ENCODE assay signal across 1 cellular context in genomic region chr19:3509566-3509989, GRCh38.
TF ChIP-seq lines count a peak whose summit lies in the region.

No MANE protein-coding gene starts in this region.

TF ChIP-seq in GM12878, 131 proteins besides CTCF, POLR2A, EP300 and RAD21:
- TF ChIP-seq ZNF207 (IDR thresholded peaks at IDR 0.05; ENCODE audit: borderline replicate concordance) (no peak), BCL3 (IDR thresholded peaks at IDR 0.05; ENCODE audit: borderline replicate concordance, insufficient read depth, low read depth, low read length, poor library complexity, severe bottlenecking) (peak; percentile 47)
